ENCODE assay signal across 13 cellular contexts in genomic region chr22:42844756-42845155, GRCh38. TPM values are rescaled to one million over a fixed set of nuclear protein-coding genes. Genes with fewer than 3 reads are reported as not detected.
DNase-seq lines count a peak whose midpoint lies in the region; ATAC-seq, FAIRE-seq and TF ChIP-seq lines count a peak whose summit lies in the region.
"Had no signal": no experiment of that assay in that cellular context is flagged by ENCODE, and none has a peak within 500 bp of the region (broad histone marks: within the 10 kb centered on the region; RNA-seq: fewer than 3 reads in every experiment).

No MANE protein-coding gene starts in this region.

- peak overlapping the region; percentile 53 for H3K27ac Mint-ChIP-seq in progenitor cell of endocrine pancreas
- H3K27ac Mint-ChIP-seq: activated T-cell treated with anti-CD3 and anti-CD28 coated beads, Interleukin-2, amount 50 U/mL, for 72 hours had no signal

- DNase-seq in ELR (ENCODE audit: low read depth) (peak; percentile 92), RCC 7860 (ENCODE audit: low spot score) (peak; percentile 11), epithelial cell of esophagus (ENCODE audit: low read depth) (peak; percentile 39), progenitor cell of endocrine pancreas (ENCODE audit: low spot score, unreplicated experiment) (no peak), neuronal stem cell (ENCODE audit: low spot score) (no peak), COLO668 (lab: John Stamatoyannopoulos, UW; ENCODE audit: unreplicated experiment) (no peak), epidermal melanocyte (ENCODE audit: insufficient read length, low spot score) (no peak)
- DNase-seq: activated CD4-positive, alpha-beta T cell treated with anti-CD3 and anti-CD28 coated beads for 4 hours; activated T-cell treated with anti-CD3 and anti-CD28 coated beads, Interleukin-2, amount 50 U/mL, for 72 hours; brain microvascular endothelial cell; NCI-H2171 treated with DMSO at 0.1 percent for 48 hours had no signal

- H4K91ac ChIP-seq in neuronal stem cell (ENCODE audit: low read depth, low read length, poor library complexity): no peak overlapping the region

- no peak overlapping the region for H3K18ac ChIP-seq in neuronal stem cell (ENCODE audit: low read length)

- H2BK12ac ChIP-seq in neuronal stem cell (ENCODE audit: low read length): no peak overlapping the region

- H3K4me3 ChIP-seq in epithelial cell of esophagus (ENCODE audit: low read length) (no peak overlapping the region), neuronal stem cell (ENCODE audit: low read length in 2 of 2) (no peak overlapping the region)
- H3K4me3 ChIP-seq: esophagus muscularis mucosa had no signal

- H3K27me3 Mint-ChIP-seq in progenitor cell of endocrine pancreas: no peaks in the 10 kb centered on the region

- no peak overlapping the region for H3K9ac ChIP-seq in neuronal stem cell (ENCODE audit: low read depth, low read length, poor library complexity)

- no peak overlapping the region for H2BK5ac ChIP-seq in neuronal stem cell (ENCODE audit: low read length)

- H3K36me3 Mint-ChIP-seq in progenitor cell of endocrine pancreas (ENCODE audit: insufficient read depth): peaks cover 24% of the 10 kb centered on the region

- ATAC-seq in HG03520 (IDR thresholded peaks at IDR 0.05; ENCODE audit: unreplicated experiment): no peak
- ATAC-seq: activated T-cell treated with anti-CD3 and anti-CD28 coated beads, Interleukin-2, amount 50 U/mL, for 72 hours had no signal

- H3K4me3 Mint-ChIP-seq in progenitor cell of endocrine pancreas (ENCODE audit: low read depth): no peak overlapping the region
- H3K4me3 Mint-ChIP-seq: activated T-cell treated with anti-CD3 and anti-CD28 coated beads, Interleukin-2, amount 50 U/mL, for 72 hours had no signal

- TF ChIP-seq CTCF in epithelial cell of esophagus (IDR thresholded peaks at IDR 0.05; ENCODE audit: insufficient read depth, low read depth, low read length, missing control alignments): no peak
- TF ChIP-seq CTCF in progenitor cell of endocrine pancreas (IDR thresholded peaks at IDR 0.05; ENCODE audit: unreplicated experiment): no peak

- H2BK15ac ChIP-seq in neuronal stem cell (ENCODE audit: low read length): no peak overlapping the region

- H3K4me1 ChIP-seq in neuronal stem cell (ENCODE audit: control insufficient read depth in 2 of 2, insufficient read depth in 1 of 2, low read depth in 1 of 2, low read length in 2 of 2): no peaks in the 10 kb centered on the region

- FAIRE-seq in RCC 7860 (lab: Jason Lieb, UNC): peak; percentile 41

- WGBS in neuronal stem cell (ENCODE audit: extremely low coverage in 2 of 2, insufficient read length in 2 of 2, insufficient replicate concordance in 1 of 2), 2 donors: no CpG with 5 or more reads among the region's 4 CpGs

- no peak overlapping the region for H3K14ac ChIP-seq in neuronal stem cell (ENCODE audit: low read length)

- H3K4me2 ChIP-seq in neuronal stem cell (ENCODE audit: insufficient read depth, low read length, poor library complexity, severe bottlenecking): no peak overlapping the region

- peaks cover 2 to 61% of the 10 kb centered on the region in 2 donors for H3K36me3 ChIP-seq in neuronal stem cell (replicated peaks in 1 of 2; ENCODE audit: control insufficient read depth in 2 of 2, insufficient read depth in 2 of 2, low read length in 2 of 2)

- H2BK120ac ChIP-seq in neuronal stem cell (ENCODE audit: low read depth, low read length): no peak overlapping the region

- H2AFZ ChIP-seq in neuronal stem cell (ENCODE audit: low read length): no peak overlapping the region

- H3K27me3 ChIP-seq in neuronal stem cell (ENCODE audit: control insufficient read depth in 3 of 3, insufficient read depth in 3 of 3, low read depth in 1 of 3, low read length in 3 of 3): no peaks in the 10 kb centered on the region
- H3K27me3 ChIP-seq: brain microvascular endothelial cell, esophagus muscularis mucosa had no signal

- H3K9me3 ChIP-seq in neuronal stem cell (replicated peaks in 1 of 2; ENCODE audit: control insufficient read depth in 2 of 2, insufficient read depth in 1 of 2, low read depth in 1 of 2, low read length in 2 of 2): no peaks in the 10 kb centered on the region
- H3K9me3 ChIP-seq: esophagus muscularis mucosa had no signal

- H3K4me1 Mint-ChIP-seq in progenitor cell of endocrine pancreas (ENCODE audit: low read depth): no peaks in the 10 kb centered on the region

- H3K9me3 Mint-ChIP-seq in progenitor cell of endocrine pancreas (ENCODE audit: low read depth): no peaks in the 10 kb centered on the region
- H3K9me3 Mint-ChIP-seq: activated T-cell treated with anti-CD3 and anti-CD28 coated beads, Interleukin-2, amount 50 U/mL, for 72 hours had no signal

- H3K4ac ChIP-seq in neuronal stem cell (ENCODE audit: low read length): no peak overlapping the region

- H3K23ac ChIP-seq in neuronal stem cell (ENCODE audit: low read depth, low read length, poor library complexity): no peak overlapping the region

- H4K8ac ChIP-seq in neuronal stem cell (ENCODE audit: low read depth, low read length): no peak overlapping the region

- H2AK5ac ChIP-seq in neuronal stem cell (ENCODE audit: low read depth, low read length): no peak overlapping the region

- H3K27ac ChIP-seq in neuronal stem cell (replicated peaks; ENCODE audit: low read length): no peak overlapping the region
- H3K27ac ChIP-seq: brain microvascular endothelial cell, esophagus muscularis mucosa had no signal

- peaks cover 1% of the 10 kb centered on the region for H3K79me1 ChIP-seq in neuronal stem cell (ENCODE audit: low read depth, low read length)

RNA-seq across cellular contexts. Expression of gene ARFGAP3, which starts 12.3 kb away (rescaled TPM):
- 26.3 and 26.7 TPM in 2 replicates for total RNA-seq in progenitor cell of endocrine pancreas
- polyA plus RNA-seq in neuronal stem cell (2013, experiment 1 of 2): 23.8 TPM
- 23.2 TPM for polyA plus RNA-seq in neuronal stem cell (2013, experiment 2 of 2)

Comparison
In these comparisons a context has a peak if more than half of its experiments do, and no peak if none do; other contexts are left out.
1. DNase-seq: peak in ELR (single experiment), RCC 7860 (single experiment) and epithelial cell of esophagus (single experiment); none in progenitor cell of endocrine pancreas (single experiment), neuronal stem cell (single experiment), COLO668 (single experiment) and epidermal melanocyte (single experiment).